17 cellular contexts compared by ENCODE assay signal in genomic region chr9:114856210-114856941, GRCh38. TPM values are rescaled to one million over a fixed set of nuclear protein-coding genes. Genes with fewer than 3 reads are reported as not detected.
DNase-seq lines count a peak whose midpoint lies in the region; TF ChIP-seq lines count a peak whose summit lies in the region.
"Had no signal": no experiment of that assay in that cellular context is flagged by ENCODE, and none has a peak within 500 bp of the region (broad histone marks: within the 10 kb centered on the region; RNA-seq: fewer than 3 reads in every experiment).

No MANE protein-coding gene starts in this region.

- no peaks in the 10 kb centered on the region for H3K36me3 ChIP-seq in osteoblast (ENCODE audit: insufficient read depth, low read length)
- H3K36me3 ChIP-seq: vagina had no signal

- TF ChIP-seq CTCF in AG09309 (IDR thresholded peaks at IDR 0.05; ENCODE audit: control insufficient read depth, insufficient read depth, low read depth, low read length, missing control alignments) (no peak), RWPE1 (conservative IDR thresholded peaks at IDR 0.05; ENCODE audit: low read depth) (no peak), fibroblast of pulmonary artery (IDR thresholded peaks at IDR 0.05; ENCODE audit: low read length, missing control alignments) (no peak), osteoblast (IDR thresholded peaks at IDR 0.05; ENCODE audit: extremely low read depth, low read depth, low read length) (no peak), Calu3 (IDR thresholded peaks at IDR 0.05; ENCODE audit: unreplicated experiment) (no peak)

- H3K79me2 ChIP-seq in osteoblast (ENCODE audit: insufficient read depth, low read length) = no peaks in the 10 kb centered on the region

- H3K27ac ChIP-seq in RWPE1 (peak overlapping the region; percentile 86), osteoblast (ENCODE audit: low read depth, low read length) (peak overlapping the region; percentile 94)
- H3K27ac ChIP-seq: vagina had no signal

- DNase-seq in AG09309 (ENCODE audit: low read depth) = peak; percentile 66
- DNase-seq in RWPE1 (ENCODE audit: low spot score) = peak; percentile 43
- peak; percentile 72 for DNase-seq in fibroblast of pulmonary artery (ENCODE audit: low read depth)
- DNase-seq in osteoblast (ENCODE audit: insufficient read length, low spot score, missing footprints) = peak; percentile 71
- no peak for DNase-seq in anterior cingulate cortex (lab: John Stamatoyannopoulos, UW)
- DNase-seq in Calu3 = no peak
- no peak for DNase-seq in NCI-H1694 (lab: John Stamatoyannopoulos, UW)
- no peak for DNase-seq in T-helper 2 cell treated with Interferon-gamma antibody and Interleukin-4, amounts not matched to agents 5 μg/mL and 100 μg/mL, for 36 hours (ENCODE audit: low spot score)
- DNase-seq: activated CD4-positive, alpha-beta T cell treated with anti-CD3 and anti-CD28 coated beads for 36 hours; activated T-cell treated with anti-CD3 and anti-CD28 coated beads, Interleukin-2, amount 50 U/mL, for 48 hours; amygdala; effector memory CD4-positive, alpha-beta T cell; NCI-H2171; occipital lobe had no signal

- H3K36me3 Mint-ChIP-seq in Calu3 (ENCODE audit: insufficient read depth, unreplicated experiment) = no peaks in the 10 kb centered on the region
- H3K36me3 Mint-ChIP-seq in T-helper 2 cell treated with Interferon-gamma antibody and Interleukin-4, amounts not matched to agents 5 μg/mL and 100 μg/mL, for 36 hours (ENCODE audit: low read depth) = peaks cover 2% of the 10 kb centered on the region

- H4K20me1 ChIP-seq in osteoblast (ENCODE audit: insufficient read depth, low read length) = no peaks in the 10 kb centered on the region
- H4K20me1 ChIP-seq: BLaER1 treated with 17β-estradiol and CSF1 and Interleukin-3, amounts not matched to agents 10 nM and 100 nM had no signal

- no peak overlapping the region for H3K27ac Mint-ChIP-seq in Calu3 (ENCODE audit: unreplicated experiment)
- H3K27ac Mint-ChIP-seq in T-helper 2 cell treated with Interferon-gamma antibody and Interleukin-4, amounts not matched to agents 5 μg/mL and 100 μg/mL, for 36 hours = no peak overlapping the region
- H3K27ac Mint-ChIP-seq: activated CD4-positive, alpha-beta T cell treated with anti-CD3 and anti-CD28 coated beads for 36 hours; memory B cell had no signal

- no peaks in the 10 kb centered on the region for H3K27me3 Mint-ChIP-seq in Calu3 (ENCODE audit: unreplicated experiment)
- H3K27me3 Mint-ChIP-seq in T-helper 2 cell treated with Interferon-gamma antibody and Interleukin-4, amounts not matched to agents 5 μg/mL and 100 μg/mL, for 36 hours (ENCODE audit: low read depth) = peaks cover 58% of the 10 kb centered on the region

- H3K9me3 ChIP-seq in osteoblast (ENCODE audit: low read depth, low read length) = no peaks in the 10 kb centered on the region
- H3K9me3 ChIP-seq: vagina had no signal

- intact Hi-C loops in Calu3 (cut with micrococcal nuclease; ENCODE audit: unreplicated experiment) = no loop called here

- BruUV-seq in Calu3 (replicated peaks; lab: Mats Ljungman, UMichigan) = no TSS peak

- peak overlapping the region; percentile 53 for H3K4me2 ChIP-seq in osteoblast (ENCODE audit: insufficient read depth, low read length)

- peak overlapping the region; percentile 7 for H2AFZ ChIP-seq in osteoblast (ENCODE audit: low read length)

- peaks cover 11% of the 10 kb centered on the region for H3K4me1 Mint-ChIP-seq in Calu3 (ENCODE audit: low read depth, unreplicated experiment)
- H3K4me1 Mint-ChIP-seq in T-helper 2 cell treated with Interferon-gamma antibody and Interleukin-4, amounts not matched to agents 5 μg/mL and 100 μg/mL, for 36 hours (ENCODE audit: low read depth) = peaks cover 7% of the 10 kb centered on the region

- no peaks in the 10 kb centered on the region for H3K27me3 ChIP-seq in osteoblast (ENCODE audit: insufficient read depth, low read length)
- H3K27me3 ChIP-seq: BLaER1 treated with 17β-estradiol and CSF1 and Interleukin-3, amounts not matched to agents 10 nM and 100 nM; vagina had no signal

- POLR2A ChIA-PET in RWPE1 (lab: Yijun Ruan, JAX; ENCODE audit: low non-redundant PET) = no interaction called here

- peaks cover 39% of the 10 kb centered on the region for H3K4me1 ChIP-seq in osteoblast (ENCODE audit: insufficient read depth, low read length)

- H3K4me3 Mint-ChIP-seq in Calu3 (ENCODE audit: low read depth, unreplicated experiment) = no peak overlapping the region
- H3K4me3 Mint-ChIP-seq in T-helper 2 cell treated with Interferon-gamma antibody and Interleukin-4, amounts not matched to agents 5 μg/mL and 100 μg/mL, for 36 hours = no peak overlapping the region
- H3K4me3 Mint-ChIP-seq: activated CD4-positive, alpha-beta T cell treated with anti-CD3 and anti-CD28 coated beads for 36 hours; memory B cell had no signal

- H3K9me3 Mint-ChIP-seq in Calu3 (ENCODE audit: low read depth, unreplicated experiment) = peaks cover 3% of the 10 kb centered on the region
- peaks cover 8% of the 10 kb centered on the region for H3K9me3 Mint-ChIP-seq in T-helper 2 cell treated with Interferon-gamma antibody and Interleukin-4, amounts not matched to agents 5 μg/mL and 100 μg/mL, for 36 hours

- no peak overlapping the region for H3K4me3 ChIP-seq in AG09309 (ENCODE audit: control insufficient read depth, low read depth, low read length)
- no peak overlapping the region for H3K4me3 ChIP-seq in fibroblast of pulmonary artery (replicated peaks; ENCODE audit: low read depth, low read length)
- H3K4me3 ChIP-seq in osteoblast (ENCODE audit: insufficient read depth, low read length) = peak overlapping the region; percentile 38
- H3K4me3 ChIP-seq: BLaER1 treated with 17β-estradiol and CSF1 and Interleukin-3, amounts not matched to agents 10 nM and 100 nM; vagina had no signal

- CTCF ChIA-PET in RWPE1 (lab: Yijun Ruan, JAX) (interaction anchor here (0.7 to 1.1 kb wide), 2 partner anchors 87 to 194 kb away, joined by 3 to 5 read pairs; no protein-coding TSS in a partner anchor), Calu3 (lab: Charles Lee) (no interaction called here)

RNA-seq across cellular contexts. Expression of gene TNFSF15, which starts 50.5 kb away (rescaled TPM):
- total RNA-seq in osteoblast (under 0.01 and 0.29 TPM in 2 replicates), Calu3 (2022) (4.9 and 7.5 TPM in 2 replicates)

Comparison
In these comparisons a context has a peak if more than half of its experiments do, and no peak if none do; other contexts are left out.
1. DNase-seq: peak in AG09309 (single experiment), RWPE1 (single experiment), fibroblast of pulmonary artery (single experiment) and osteoblast (single experiment); none in anterior cingulate cortex (0 of 58), Calu3 (single experiment), NCI-H1694 (single experiment) and T-helper 2 cell treated with Interferon-gamma antibody and Interleukin-4, amounts not matched to agents 5 μg/mL and 100 μg/mL, for 36 hours (single experiment).